11 cellular contexts compared by ENCODE assay signal in genomic region chr16:80962879-80963278, GRCh38.
"Had no signal": no experiment of that assay in that cellular context is flagged by ENCODE, and none has a peak within 500 bp of the region (broad histone marks: within the 10 kb centered on the region; RNA-seq: fewer than 3 reads in every experiment).

No MANE protein-coding gene starts in this region.

- DNase-seq: GM23248, GOT3, H7, H9, HCEC 1CT, HFFc6 had no signal

- H3K4me2 ChIP-seq: GM23338 had no signal

- FAIRE-seq: H1, H54 had no signal

- H3K36me3 ChIP-seq: HAP-1 had no signal

- H3K27ac ChIP-seq: GM23248 had no signal

- H3K4me3 ChIP-seq: GM23248, GM23338, HAP-1 had no signal

- H2AFZ ChIP-seq: GM23248, GM23338 had no signal

- H3K9ac ChIP-seq: GM23248 had no signal

- H3K9me3 ChIP-seq: HAP-1 had no signal

- ATAC-seq: GM23338, HCT116 had no signal

- H3K4me1 ChIP-seq: HAP-1 had no signal
